26 cellular contexts compared by ENCODE assay signal in genomic region chrX:853304-853703, GRCh38.
DNase-seq lines count a peak whose midpoint lies in the region; ATAC-seq, FAIRE-seq and TF ChIP-seq lines count a peak whose summit lies in the region.
"Had no signal": no experiment of that assay in that cellular context is flagged by ENCODE, and none has a peak within 500 bp of the region (broad histone marks: within the 10 kb centered on the region; RNA-seq: fewer than 3 reads in every experiment).

No MANE protein-coding gene starts in this region.

- ATAC-seq in WTC11 (no peak), HG03039 (IDR thresholded peaks at IDR 0.05; ENCODE audit: unreplicated experiment) (no peak)
- ATAC-seq: GM12878 had no signal

- H3K56ac ChIP-seq in H1 (replicated peaks; ENCODE audit: insufficient read length, low read depth, low read length): no peak overlapping the region

- H3K36me3 Mint-ChIP-seq in WTC11: no peaks in the 10 kb centered on the region
- H3K36me3 Mint-ChIP-seq in type B pancreatic cell: no peaks in the 10 kb centered on the region
- no peaks in the 10 kb centered on the region for H3K36me3 Mint-ChIP-seq in CD14-positive monocyte
- H3K36me3 Mint-ChIP-seq: CD4-positive, alpha-beta memory T cell; CD4-positive, CD25-positive, alpha-beta regulatory T cell; CD8-positive, alpha-beta memory T cell had no signal

- H3K14ac ChIP-seq in H1 (ENCODE audit: insufficient read length) (no peak overlapping the region), trophoblast cell (ENCODE audit: low read length) (no peak overlapping the region)

- no peak overlapping the region for H2BK120ac ChIP-seq in H1 (replicated peaks; ENCODE audit: low read depth, low read length)
- H2BK120ac ChIP-seq in trophoblast cell (ENCODE audit: insufficient read depth, low read length, poor library complexity): no peak overlapping the region

- no peak overlapping the region for H3K27ac Mint-ChIP-seq in WTC11
- no peak overlapping the region for H3K27ac Mint-ChIP-seq in type B pancreatic cell
- H3K27ac Mint-ChIP-seq in CD14-positive monocyte: no peak overlapping the region
- H3K27ac Mint-ChIP-seq: B cell; CD4-positive, alpha-beta memory T cell; CD4-positive, CD25-positive, alpha-beta regulatory T cell; CD8-positive, alpha-beta memory T cell had no signal

- H3K79me1 ChIP-seq in H1 (ENCODE audit: low read depth, low read length): no peaks in the 10 kb centered on the region
- peaks cover 4% of the 10 kb centered on the region for H3K79me1 ChIP-seq in trophoblast cell (ENCODE audit: low read length)

- no peak overlapping the region for H3K4me3 ChIP-seq in H1 (ENCODE audit: extremely low read depth in 1 of 4, insufficient read depth in 2 of 4, low read depth in 3 of 4, low read length in 4 of 4)
- no peak overlapping the region for H3K4me3 ChIP-seq in trophoblast cell (ENCODE audit: low read depth, low read length)
- H3K4me3 ChIP-seq: BLaER1 treated with 17β-estradiol and CSF1 and Interleukin-3, amounts not matched to agents 10 nM and 100 nM; GM12878 had no signal

- H2BK15ac ChIP-seq in H1 (ENCODE audit: low read length): no peak overlapping the region

- H2AK5ac ChIP-seq in H1 (ENCODE audit: low read depth, low read length): no peak overlapping the region
- H2AK5ac ChIP-seq in trophoblast cell (ENCODE audit: low read length): no peak overlapping the region

- no peak overlapping the region for H4K12ac ChIP-seq in trophoblast cell (ENCODE audit: low read depth, low read length)

- peaks cover 0 to 2% (median 0%) of the 10 kb centered on the region in 4 experiments; a peak in 1 of 7 replicates for H3K27me3 ChIP-seq in H1 (replicated peaks in 1 of 4; ENCODE audit: control insufficient read depth in 3 of 4, extremely low read depth in 1 of 4, insufficient read depth in 3 of 4, low read length in 3 of 4)
- H3K27me3 ChIP-seq in trophoblast cell (ENCODE audit: insufficient read depth, low read length): no peaks in the 10 kb centered on the region
- H3K27me3 ChIP-seq: BLaER1 treated with 17β-estradiol and CSF1 and Interleukin-3, amounts not matched to agents 10 nM and 100 nM had no signal

- no peaks in the 10 kb centered on the region for H3K79me2 ChIP-seq in H1 (ENCODE audit: control insufficient read depth in 1 of 2, insufficient read depth in 2 of 2, low read length in 2 of 2)
- peaks cover 2% of the 10 kb centered on the region for H3K79me2 ChIP-seq in trophoblast cell (ENCODE audit: control insufficient read depth, insufficient read depth, low read length, poor library complexity)

- H3K27me3 Mint-ChIP-seq in WTC11 (ENCODE audit: low read depth): no peaks in the 10 kb centered on the region
- peaks cover 13% of the 10 kb centered on the region for H3K27me3 Mint-ChIP-seq in type B pancreatic cell
- H3K27me3 Mint-ChIP-seq in CD14-positive monocyte (ENCODE audit: low read depth in 3 of 3): peaks cover 14 to 22% (median 20%) of the 10 kb centered on the region in 3 donors
- H3K27me3 Mint-ChIP-seq: B cell; CD4-positive, CD25-positive, alpha-beta regulatory T cell had no signal

- H4K20me1 ChIP-seq in H1 (replicated peaks in 1 of 2; ENCODE audit: control insufficient read depth in 1 of 2, insufficient read depth in 2 of 2, low read length in 2 of 2): no peaks in the 10 kb centered on the region
- H4K20me1 ChIP-seq: BLaER1 treated with 17β-estradiol and CSF1 and Interleukin-3, amounts not matched to agents 10 nM and 100 nM had no signal

- no peak overlapping the region for H3K4ac ChIP-seq in H1 (replicated peaks; ENCODE audit: insufficient read length, low read depth, low read length)
- H3K4ac ChIP-seq in trophoblast cell (ENCODE audit: low read depth, low read length): no peak overlapping the region

- H3K9ac ChIP-seq in H1 (replicated peaks in 1 of 4; ENCODE audit: extremely low read depth in 1 of 4, low read depth in 3 of 4, low read length in 3 of 4) (no peak overlapping the region), trophoblast cell (ENCODE audit: low read length) (no peak overlapping the region)
- H3K9ac ChIP-seq: BLaER1 treated with 17β-estradiol and CSF1 and Interleukin-3, amounts not matched to agents 10 nM and 100 nM had no signal

- H2BK12ac ChIP-seq in H1 (ENCODE audit: low read depth, low read length) (no peak overlapping the region), trophoblast cell (ENCODE audit: low read length) (no peak overlapping the region)

- no peak for DNase-seq in WTC11 (ENCODE audit: low spot score)
- DNase-seq in H1 (ENCODE audit: low read depth in 1 of 2, low spot score in 2 of 2): no peak
- peak; percentile 2 for DNase-seq in type B pancreatic cell (ENCODE audit: extremely low spot score, unreplicated experiment)
- DNase-seq in trophoblast cell: no peak
- DNase-seq in CD14-positive monocyte (ENCODE audit: low spot score): no peak
- DNase-seq: 8988T; ACHN; CD4-positive, alpha-beta memory T cell; CD4-positive, CD25-positive, alpha-beta regulatory T cell; CD8-positive, alpha-beta memory T cell; COR-L47; DMS 273 treated with DMSO at 0.1 percent for 48 hours; DMS153; DMS53; DMS79; DND-41; EL; GDM1 had no signal

- no peak overlapping the region for H3K18ac ChIP-seq in H1 (ENCODE audit: extremely low read depth, low read length)
- H3K18ac ChIP-seq in trophoblast cell (ENCODE audit: low read length): no peak overlapping the region

- H2BK5ac ChIP-seq in H1 (ENCODE audit: low read depth, low read length): no peak overlapping the region
- H2BK5ac ChIP-seq in trophoblast cell (ENCODE audit: low read depth, low read length, poor library complexity): no peak overlapping the region

- TF ChIP-seq CTCF in WTC11 (IDR thresholded peaks at IDR 0.05) (no peak), H1 (IDR thresholded peaks at IDR 0.05; ENCODE audit: control extremely low read depth in 1 of 3, insufficient read depth in 1 of 3, low read depth in 1 of 3, low read length in 3 of 3) (no peak), type B pancreatic cell (conservative IDR thresholded peaks at IDR 0.05) (no peak), CD14-positive monocyte (IDR thresholded peaks at IDR 0.05) (no peak)

- H3K4me1 Mint-ChIP-seq in WTC11: peaks cover 39% of the 10 kb centered on the region
- peaks cover 14% of the 10 kb centered on the region for H3K4me1 Mint-ChIP-seq in type B pancreatic cell (ENCODE audit: unreplicated experiment)
- H3K4me1 Mint-ChIP-seq in CD14-positive monocyte: no peaks in the 10 kb centered on the region

- no peak overlapping the region for H3K4me2 ChIP-seq in H1 (ENCODE audit: insufficient read depth in 1 of 2, low read depth in 2 of 2, low read length in 2 of 2)
- H3K4me2 ChIP-seq in trophoblast cell (ENCODE audit: low read length): no peak overlapping the region
- H3K4me2 ChIP-seq: BLaER1 treated with 17β-estradiol and CSF1 and Interleukin-3, amounts not matched to agents 10 nM and 100 nM had no signal

- intact Hi-C loops in CD14-positive monocyte (cut with micrococcal nuclease): no loop called here

- no peak overlapping the region for H3K23ac ChIP-seq in H1 (ENCODE audit: insufficient read length)
- no peak overlapping the region for H3K23ac ChIP-seq in trophoblast cell (ENCODE audit: low read length)

- no peak overlapping the region for H2BK20ac ChIP-seq in H1 (ENCODE audit: low read length)

- no peak for FAIRE-seq in H1 (lab: Jason Lieb, UNC)
- FAIRE-seq: A204.1, GM12878, GM12892, GM18507 had no signal

- H4K5ac ChIP-seq in H1 (ENCODE audit: insufficient read length, low read depth, low read length): no peak overlapping the region

- no peak overlapping the region for H2AFZ ChIP-seq in H1 (ENCODE audit: low read length)
- no peak overlapping the region for H2AFZ ChIP-seq in trophoblast cell (ENCODE audit: insufficient read depth, low read length, poor library complexity)

- H3K36me3 ChIP-seq in H1 (ENCODE audit: control insufficient read depth in 2 of 4, insufficient read depth in 4 of 4, low read length in 3 of 4): no peaks in the 10 kb centered on the region
- no peaks in the 10 kb centered on the region for H3K36me3 ChIP-seq in trophoblast cell (ENCODE audit: control insufficient read depth in 1 of 2, insufficient read depth in 2 of 2, low read length in 2 of 2)
- H3K36me3 ChIP-seq: BLaER1 treated with 17β-estradiol and CSF1 and Interleukin-3, amounts not matched to agents 10 nM and 100 nM had no signal

- TF ChIP-seq EP300 in H1 (IDR thresholded peaks at IDR 0.05; ENCODE audit: borderline replicate concordance in 1 of 2, low read depth in 2 of 2, low read length in 2 of 2): no peak

- 92% methylated on average over 7 of the region's 7 CpGs; no CpG with 5 or more reads in 1 of the 2 experiments for WGBS in H1 (ENCODE audit: extremely low coverage in 1 of 2, insufficient coverage in 1 of 2, insufficient read length in 1 of 2, insufficient replicate concordance in 2 of 2, low coverage in 1 of 2, low lambda C conversion rate in 2 of 2, missing lambda C conversion rate in 1 of 2), 2 experiments
- whole genome bisulfite sequencing in trophoblast cell (ENCODE audit: extremely low coverage, insufficient coverage, insufficient read length): no CpG with 5 or more reads among the region's 7 CpGs

- no peaks in the 10 kb centered on the region for H3K9me3 ChIP-seq in H1 (ENCODE audit: insufficient read depth in 2 of 2, low read depth in 1 of 2, low read length in 1 of 2)
- no peaks in the 10 kb centered on the region for H3K9me3 ChIP-seq in trophoblast cell (ENCODE audit: insufficient read depth, low read depth, low read length)
- H3K9me3 ChIP-seq: BLaER1 treated with 17β-estradiol and CSF1 and Interleukin-3, amounts not matched to agents 10 nM and 100 nM had no signal

- H4K91ac ChIP-seq in H1 (replicated peaks; ENCODE audit: insufficient read length, low read length) (no peak overlapping the region), trophoblast cell (ENCODE audit: low read depth, low read length) (no peak overlapping the region)

- TF ChIP-seq RAD21 in H1 (IDR thresholded peaks at IDR 0.05 in 1 of 2, conservative IDR thresholded peaks at IDR 0.05 in 1 of 2; ENCODE audit: low read depth in 2 of 2, low read length in 2 of 2): no peak

- H3K9me3 Mint-ChIP-seq in WTC11: no peaks in the 10 kb centered on the region; the same call in 1 of the 2 replicates
- no peaks in the 10 kb centered on the region for H3K9me3 Mint-ChIP-seq in type B pancreatic cell
- H3K9me3 Mint-ChIP-seq in CD14-positive monocyte: peaks cover 0 to 14% (median 1%) of the 10 kb centered on the region in 7 donors

- H3K4me3 Mint-ChIP-seq in WTC11 (no peak overlapping the region), type B pancreatic cell (no peak overlapping the region), CD14-positive monocyte (no peak overlapping the region)
- H3K4me3 Mint-ChIP-seq: B cell; CD4-positive, alpha-beta memory T cell; CD4-positive, CD25-positive, alpha-beta regulatory T cell; CD8-positive, alpha-beta memory T cell had no signal

- H4K8ac ChIP-seq in H1 (ENCODE audit: extremely low read depth, insufficient read depth, low read length) (no peak overlapping the region), trophoblast cell (ENCODE audit: low read depth, low read length) (no peak overlapping the region)

- CTCF ChIA-PET in WTC11 (lab: Charles Lee): no interaction called here
- CTCF ChIA-PET in H1 (lab: Charles Lee; ENCODE audit: partially characterized antibody): no interaction called here

- H3K23me2 ChIP-seq in H1 (ENCODE audit: low read depth, low read length): no peaks in the 10 kb centered on the region

- peaks cover 0 to 7% (median 3%) of the 10 kb centered on the region in 4 experiments; a peak in 4 of 7 replicates for H3K4me1 ChIP-seq in H1 (replicated peaks in 1 of 4; ENCODE audit: control insufficient read depth in 3 of 4, insufficient read depth in 4 of 4, low read length in 3 of 4)
- peaks cover 8 to 9% of the 10 kb centered on the region in 2 experiments for H3K4me1 ChIP-seq in trophoblast cell (ENCODE audit: control insufficient read depth in 1 of 2, insufficient read depth in 2 of 2, low read length in 2 of 2)

- POLR2A ChIA-PET in WTC11 (lab: Charles Lee): no interaction called here
- POLR2A ChIA-PET in H1 (lab: Charles Lee; ENCODE audit: partially characterized antibody): no interaction called here

- H3K27ac ChIP-seq in H1 (ENCODE audit: low read depth, low read length) (no peak overlapping the region), trophoblast cell (ENCODE audit: low read depth, low read length) (no peak overlapping the region)
- H3K27ac ChIP-seq: BLaER1 treated with 17β-estradiol and CSF1 and Interleukin-3, amounts not matched to agents 10 nM and 100 nM; C4-2B had no signal

- TF ChIP-seq POLR2A in H1 (IDR thresholded peaks at IDR 0.05; ENCODE audit: control extremely low read depth in 1 of 2, low read depth in 2 of 2, low read length in 2 of 2): no peak
